ENCODE assay signal across 8 cellular contexts in genomic region chr1:104776-105175, GRCh38. TPM values are rescaled to one million over a fixed set of nuclear protein-coding genes. Genes with fewer than 3 reads are reported as not detected.
"Had no signal": no experiment of that assay in that cellular context is flagged by ENCODE, and none has a peak within 500 bp of the region (broad histone marks: within the 10 kb centered on the region; RNA-seq: fewer than 3 reads in every experiment).

No MANE protein-coding gene starts in this region.

RNA-seq across cellular contexts. Expression of gene OR4F5, which starts 39.6 kb away (rescaled TPM):
- total RNA-seq: HT-29, LHCN-M2, OCI-LY7, PC-3, Peyer's patch, Right ventricle myocardium inferior, RPMI7951, SJCRH30 had no signal
